ENCODE assay signal across 9 cellular contexts in genomic region chr5:151212361-151212899, GRCh38. TPM values are rescaled to one million over a fixed set of nuclear protein-coding genes. Genes with fewer than 3 reads are reported as not detected.
DNase-seq lines count a peak whose midpoint lies in the region; ATAC-seq and TF ChIP-seq lines count a peak whose summit lies in the region.
"Had no signal": no experiment of that assay in that cellular context is flagged by ENCODE, and none has a peak within 500 bp of the region (broad histone marks: within the 10 kb centered on the region; RNA-seq: fewer than 3 reads in every experiment).

No MANE protein-coding gene starts in this region.

- H3K79me2 ChIP-seq in Karpas-422 (ENCODE audit: low read length) (peaks cover 62% of the 10 kb centered on the region), hepatocyte (no peaks in the 10 kb centered on the region)

- H4K20me1 ChIP-seq in Karpas-422 (ENCODE audit: insufficient read depth, low read depth, low read length) = no peaks in the 10 kb centered on the region
- H4K20me1 ChIP-seq in hepatocyte (ENCODE audit: insufficient read depth, poor library complexity, severe bottlenecking) = no peaks in the 10 kb centered on the region

- H3K9me3 ChIP-seq in Karpas-422 (ENCODE audit: low read length) = no peaks in the 10 kb centered on the region
- H3K9me3 ChIP-seq in endodermal cell (ENCODE audit: control insufficient read depth, low read length) = no peaks in the 10 kb centered on the region
- H3K9me3 ChIP-seq in hepatocyte (ENCODE audit: low read depth) = no peaks in the 10 kb centered on the region

- peaks cover 72% of the 10 kb centered on the region for H3K36me3 Mint-ChIP-seq in activated CD4-positive, alpha-beta T cell treated with anti-CD3 and anti-CD28 coated beads, Interleukin-2, amount 10 ng/mL, durations not matched to agents 7 days and 5 days (ENCODE audit: low read depth)
- H3K36me3 Mint-ChIP-seq in endodermal cell (ENCODE audit: low read depth) = no peaks in the 10 kb centered on the region
- H3K36me3 Mint-ChIP-seq in stimulated activated naive B cell treated with anti-CD40 and anti-IgM and Interleukin-4, amounts not matched to agents 10 μg/mL and 1 μg/mL and 100 μg/mL, for 72 hours = peaks cover 30 to 48% of the 10 kb centered on the region in 2 donors

- H3K27ac ChIP-seq in Karpas-422 (ENCODE audit: low read length) (peak overlapping the region; percentile 100), endodermal cell (ENCODE audit: low read depth, low read length) (no peak overlapping the region), hepatocyte (no peak overlapping the region)

- H3K4me3 ChIP-seq in Karpas-422 (ENCODE audit: low read length) = peak overlapping the region; percentile 29
- H3K4me3 ChIP-seq in endodermal cell (ENCODE audit: low read length) = no peak overlapping the region
- no peak overlapping the region for H3K4me3 ChIP-seq in hepatocyte

- TF ChIP-seq CTCF in endodermal cell (conservative IDR thresholded peaks at IDR 0.05) (no peak), hepatocyte (IDR thresholded peaks at IDR 0.05; ENCODE audit: poor library complexity) (no peak)

- CTCF ChIA-PET in activated CD4-positive, alpha-beta T cell treated with anti-CD3 and anti-CD28 coated beads, Interleukin-2, amount 10 ng/mL, durations not matched to agents 7 days and 5 days (lab: Charles Lee) = interaction anchor here (0.7 to 5.5 kb wide), 11 partner anchors 8 to 253 kb away, joined by 3 to 25 read pairs (median 3); partner anchors contain the start of gene CCDC69

- DNase-seq in activated CD4-positive, alpha-beta T cell treated with anti-CD3 and anti-CD28 coated beads, Interleukin-2, amount 10 ng/mL, durations not matched to agents 7 days and 5 days = no peak
- no peak for DNase-seq in activated CD4-positive, alpha-beta T cell treated with anti-CD3 and anti-CD28 coated beads, Interleukin-2, amount 50 U/mL, for 4 hours
- DNase-seq in Karpas-422 (no peak), endodermal cell (peak; percentile 22), AG08395 (ENCODE audit: low spot score) (no peak), hepatocyte (ENCODE audit: low spot score) (no peak), DMS79 treated with DMSO at 0.1 percent for 48 hours (lab: John Stamatoyannopoulos, UW) (no peak)
- no peak for DNase-seq in stimulated activated naive B cell treated with anti-CD40 and anti-IgM and Interleukin-4, amounts not matched to agents 10 μg/mL and 1 μg/mL and 100 μg/mL, for 72 hours

- H3K4me1 Mint-ChIP-seq in activated CD4-positive, alpha-beta T cell treated with anti-CD3 and anti-CD28 coated beads, Interleukin-2, amount 10 ng/mL, durations not matched to agents 7 days and 5 days = peaks cover 83% of the 10 kb centered on the region
- H3K4me1 Mint-ChIP-seq in endodermal cell = peaks cover 6% of the 10 kb centered on the region
- peaks cover 54 to 89% of the 10 kb centered on the region in 2 donors for H3K4me1 Mint-ChIP-seq in stimulated activated naive B cell treated with anti-CD40 and anti-IgM and Interleukin-4, amounts not matched to agents 10 μg/mL and 1 μg/mL and 100 μg/mL, for 72 hours

- peak overlapping the region; percentile 97 for H3K27ac Mint-ChIP-seq in activated CD4-positive, alpha-beta T cell treated with anti-CD3 and anti-CD28 coated beads, Interleukin-2, amount 10 ng/mL, durations not matched to agents 7 days and 5 days
- H3K27ac Mint-ChIP-seq in endodermal cell = no peak overlapping the region
- H3K27ac Mint-ChIP-seq in stimulated activated naive B cell treated with anti-CD40 and anti-IgM and Interleukin-4, amounts not matched to agents 10 μg/mL and 1 μg/mL and 100 μg/mL, for 72 hours = peak overlapping the region; percentile 94

- H3K9me3 Mint-ChIP-seq in activated CD4-positive, alpha-beta T cell treated with anti-CD3 and anti-CD28 coated beads, Interleukin-2, amount 10 ng/mL, durations not matched to agents 7 days and 5 days = no peaks in the 10 kb centered on the region
- no peaks in the 10 kb centered on the region for H3K9me3 Mint-ChIP-seq in endodermal cell
- peaks cover 0 to 2% of the 10 kb centered on the region in 2 donors for H3K9me3 Mint-ChIP-seq in stimulated activated naive B cell treated with anti-CD40 and anti-IgM and Interleukin-4, amounts not matched to agents 10 μg/mL and 1 μg/mL and 100 μg/mL, for 72 hours

- H3K4me2 ChIP-seq in Karpas-422 (ENCODE audit: low read depth, low read length, poor library complexity, severe bottlenecking) (peak overlapping the region; percentile 83), hepatocyte (no peak overlapping the region)

- WGBS in endodermal cell (ENCODE audit: insufficient coverage in 1 of 2, insufficient read length in 1 of 2), 2 experiments = 80 to 83% methylated on average over 3 of the region's 3 CpGs
- WGBS in hepatocyte (ENCODE audit: low lambda C conversion rate, missing lambda C conversion rate) = 95% methylated on average over 3 of the region's 3 CpGs

- H3K4me1 ChIP-seq in Karpas-422 (ENCODE audit: low read length) (peaks cover 90% of the 10 kb centered on the region), endodermal cell (ENCODE audit: control insufficient read depth, insufficient read depth, low read length) (no peaks in the 10 kb centered on the region), hepatocyte (ENCODE audit: insufficient read depth) (peaks cover 13% of the 10 kb centered on the region)

- H3K9me2 ChIP-seq in Karpas-422 (replicated peaks; ENCODE audit: insufficient read depth, low read length) = no peaks in the 10 kb centered on the region
- H3K9me2 ChIP-seq in hepatocyte (replicated peaks; ENCODE audit: insufficient read depth) = no peaks in the 10 kb centered on the region

- peak; percentile 2 to 5 for ATAC-seq in stimulated activated naive B cell treated with anti-CD40 and anti-IgM and Interleukin-4, amounts not matched to agents 10 μg/mL and 1 μg/mL and 100 μg/mL, for 72 hours (replicated peaks)

- H3K27me3 Mint-ChIP-seq in activated CD4-positive, alpha-beta T cell treated with anti-CD3 and anti-CD28 coated beads, Interleukin-2, amount 10 ng/mL, durations not matched to agents 7 days and 5 days = no peaks in the 10 kb centered on the region
- H3K27me3 Mint-ChIP-seq in endodermal cell (ENCODE audit: insufficient read depth) = peaks cover 10% of the 10 kb centered on the region
- H3K27me3 Mint-ChIP-seq in stimulated activated naive B cell treated with anti-CD40 and anti-IgM and Interleukin-4, amounts not matched to agents 10 μg/mL and 1 μg/mL and 100 μg/mL, for 72 hours = no peaks in the 10 kb centered on the region

- peak overlapping the region; percentile 71 for H3K4me3 Mint-ChIP-seq in activated CD4-positive, alpha-beta T cell treated with anti-CD3 and anti-CD28 coated beads, Interleukin-2, amount 10 ng/mL, durations not matched to agents 7 days and 5 days
- no peak overlapping the region for H3K4me3 Mint-ChIP-seq in endodermal cell
- H3K4me3 Mint-ChIP-seq in stimulated activated naive B cell treated with anti-CD40 and anti-IgM and Interleukin-4, amounts not matched to agents 10 μg/mL and 1 μg/mL and 100 μg/mL, for 72 hours = peak overlapping the region; percentile 67 to 77

- H2AFZ ChIP-seq in Karpas-422 (ENCODE audit: low read length) = no peak overlapping the region
- no peak overlapping the region for H2AFZ ChIP-seq in hepatocyte

- H3K36me3 ChIP-seq in Karpas-422 (ENCODE audit: insufficient read depth, low read length) = peaks cover 19% of the 10 kb centered on the region; the same call in 1 of the 2 replicates
- no peaks in the 10 kb centered on the region for H3K36me3 ChIP-seq in endodermal cell (ENCODE audit: control insufficient read depth, insufficient read depth, low read length)
- H3K36me3 ChIP-seq in hepatocyte (replicated peaks; ENCODE audit: insufficient read depth, low read depth) = no peaks in the 10 kb centered on the region

- POLR2A ChIA-PET in activated CD4-positive, alpha-beta T cell treated with anti-CD3 and anti-CD28 coated beads, Interleukin-2, amount 10 ng/mL, durations not matched to agents 7 days and 5 days (lab: Charles Lee) = interaction anchor here (0.7 to 1.7 kb wide), 5 partner anchors 10 to 43 kb away, joined by 3 to 12 read pairs (median 7); partner anchors contain the start of genes CCDC69 and GM2A

- H3K9ac ChIP-seq in Karpas-422 (ENCODE audit: low read length) = peak overlapping the region; percentile 90
- no peak overlapping the region for H3K9ac ChIP-seq in endodermal cell (ENCODE audit: extremely low read depth, low read length, poor library complexity, severe bottlenecking)

- H3K27me3 ChIP-seq in Karpas-422 (ENCODE audit: low read length) (no peaks in the 10 kb centered on the region), endodermal cell (ENCODE audit: control insufficient read depth, insufficient read depth, low read length, poor library complexity, severe bottlenecking) (no peaks in the 10 kb centered on the region), hepatocyte (no peaks in the 10 kb centered on the region)

RNA-seq across cellular contexts. Expression of gene CCDC69, which starts 11.5 kb away (rescaled TPM):
- 10 to 100 TPM; 79.4 to 84.1 TPM for total RNA-seq in activated CD4-positive, alpha-beta T cell treated with anti-CD3 and anti-CD28 coated beads, Interleukin-2, amount 10 ng/mL, durations not matched to agents 7 days and 5 days
- 241 and 291 TPM in 2 replicates for total RNA-seq in Karpas-422 (2014; rRNA removed; shearing (Covaris generic); ENCODE audit: low replicate concordance)
- total RNA-seq in endodermal cell (1 to 10 TPM; 4.4 to 6.4 TPM), hepatocyte (22.4 and 28.7 TPM in 2 replicates)
- 2.5 TPM for polyA plus RNA-seq in endodermal cell (2013, experiment 1 of 2)
- 1.8 TPM for polyA plus RNA-seq in endodermal cell (2013, experiment 2 of 2)
- 23.6 and 27.3 TPM in 2 replicates for polyA plus RNA-seq in hepatocyte
- total RNA-seq: A673 had no signal

RNA-seq across cellular contexts. Expression of gene GM2A, which starts 40.6 kb away (rescaled TPM):
- total RNA-seq in activated CD4-positive, alpha-beta T cell treated with anti-CD3 and anti-CD28 coated beads, Interleukin-2, amount 10 ng/mL, durations not matched to agents 7 days and 5 days = 10 to 100 TPM; 15.9 to 19.5 TPM
- total RNA-seq in Karpas-422 (2014; rRNA removed; shearing (Covaris generic); ENCODE audit: low replicate concordance) = 132 and 133 TPM in 2 replicates
- total RNA-seq in endodermal cell (10 to 100 TPM; 40.7 to 55.2 TPM), hepatocyte (27.6 and 28.3 TPM in 2 replicates)
- 28.5 TPM for polyA plus RNA-seq in endodermal cell (2013, experiment 1 of 2)
- 25.3 TPM for polyA plus RNA-seq in endodermal cell (2013, experiment 2 of 2)
- 11.4 and 14.9 TPM in 2 replicates for polyA plus RNA-seq in hepatocyte

RNA-seq across cellular contexts. Expression of gene ANXA6, which starts 54.9 kb away (rescaled TPM):
- 100 to 1,000 TPM; 494 to 508 TPM for total RNA-seq in activated CD4-positive, alpha-beta T cell treated with anti-CD3 and anti-CD28 coated beads, Interleukin-2, amount 10 ng/mL, durations not matched to agents 7 days and 5 days
- total RNA-seq in Karpas-422 (2014; rRNA removed; shearing (Covaris generic); ENCODE audit: low replicate concordance) = 277 and 387 TPM in 2 replicates
- total RNA-seq in endodermal cell = 100 to 1,000 TPM; 204 to 235 TPM
- 167 TPM for polyA plus RNA-seq in endodermal cell (2013, experiment 1 of 2)
- 184 TPM for polyA plus RNA-seq in endodermal cell (2013, experiment 2 of 2)
- total RNA-seq in hepatocyte = 148 and 152 TPM in 2 replicates
- 116 and 122 TPM in 2 replicates for polyA plus RNA-seq in hepatocyte
